Comparison of ENCODE assay signal across 1 cellular context in genomic region chr9:123360161-123361085, GRCh38.
TF ChIP-seq lines count a peak whose summit lies in the region.

No MANE protein-coding gene starts in this region.

TF ChIP-seq in K562, 482 proteins besides CTCF, POLR2A, EP300 and RAD21 (continued from another document and continues in another):
- peak in 1 of 3 experiments; percentile 58 for TF ChIP-seq YY1 (IDR thresholded peaks at IDR 0.05; ENCODE audit: borderline replicate concordance in 1 of 3, control insufficient read depth in 1 of 3, extremely low read depth in 1 of 3, insufficient read depth in 3 of 3, insufficient read length in 1 of 3, insufficient replicate concordance in 2 of 3, low read depth in 1 of 3, low read length in 2 of 3)
- peak in 1 of 2 experiments; percentile 89; a peak in 2 of 4 replicates for TF ChIP-seq CSDE1 (IDR thresholded peaks at IDR 0.05)
- no peak for TF ChIP-seq HDAC6 (IDR thresholded peaks at IDR 0.05; ENCODE audit: low read depth, low read length)
- no peak for TF ChIP-seq ZNF717 (CRISPR knock-in tag; IDR thresholded peaks at IDR 0.05)
- no peak for TF ChIP-seq SMAD1 (IDR thresholded peaks at IDR 0.05; ENCODE audit: low read depth, low read length, partially characterized antibody)
- TF ChIP-seq CC2D1A (IDR thresholded peaks at IDR 0.05): no peak
- no peak for TF ChIP-seq HBP1 (CRISPR knock-in tag; IDR thresholded peaks at IDR 0.05)
- TF ChIP-seq CCNT2 (IDR thresholded peaks at IDR 0.05; ENCODE audit: borderline replicate concordance, extremely low read depth, insufficient read length, low read depth, low read length): peak; percentile 94
- TF ChIP-seq LARP7 (IDR thresholded peaks at IDR 0.05): no peak
- no peak for TF ChIP-seq PHF21A (IDR thresholded peaks at IDR 0.05; ENCODE audit: borderline replicate concordance, low read depth)
- TF ChIP-seq TEAD4 (IDR thresholded peaks at IDR 0.05; ENCODE audit: low read length): peak; percentile 41; the same call in 1 of the 2 replicates
- no peak for TF ChIP-seq TEAD4 (CRISPR knock-in tag; IDR thresholded peaks at IDR 0.05; ENCODE audit: borderline replicate concordance)
- no peak for TF ChIP-seq ZNF280B (CRISPR knock-in tag; IDR thresholded peaks at IDR 0.05)
- no peak for TF ChIP-seq POU5F1 (IDR thresholded peaks at IDR 0.05; ENCODE audit: borderline replicate concordance, low read depth, low read length, partially characterized antibody)
- TF ChIP-seq STAT6 (CRISPR knock-in tag; IDR thresholded peaks at IDR 0.05): no peak
- TF ChIP-seq ZNF584 (CRISPR knock-in tag; IDR thresholded peaks at IDR 0.05; ENCODE audit: low read depth): 0 out of 2 replicates have a peak, but pooled peaks have one; percentile 55
- TF ChIP-seq SNIP1 (IDR thresholded peaks at IDR 0.05; ENCODE audit: low read depth): no peak
- TF ChIP-seq ZNF592 (IDR thresholded peaks at IDR 0.05): peak; percentile 58
- TF ChIP-seq KAT2B (IDR thresholded peaks at IDR 0.05; ENCODE audit: low read depth, low read length): no peak
- TF ChIP-seq TSC22D4 (tag; IDR thresholded peaks at IDR 0.05): no peak
- TF ChIP-seq IFI16 (CRISPR knock-in tag; IDR thresholded peaks at IDR 0.05): no peak
- TF ChIP-seq AFF4 (CRISPR knock-in tag; IDR thresholded peaks at IDR 0.05): no peak
- TF ChIP-seq CHCHD3 (CRISPR knock-in tag; IDR thresholded peaks at IDR 0.05): no peak
- TF ChIP-seq MYC (IDR thresholded peaks at IDR 0.05; ENCODE audit: low read depth, low read length): no peak; the same call in 1 of the 2 replicates
- no peak for TF ChIP-seq MYC (CRISPR knock-in tag; IDR thresholded peaks at IDR 0.05; ENCODE audit: borderline replicate concordance, low read depth)
- no peak for TF ChIP-seq HCFC1 (IDR thresholded peaks at IDR 0.05; ENCODE audit: low read depth, low read length)
- no peak for TF ChIP-seq ZNF785 (CRISPR knock-in tag; IDR thresholded peaks at IDR 0.05)
- no peak for TF ChIP-seq THAP7 (CRISPR knock-in tag; IDR thresholded peaks at IDR 0.05)
- TF ChIP-seq MEF2D (tag; conservative IDR thresholded peaks at IDR 0.05; ENCODE audit: low read depth): no peak
- no peak for TF ChIP-seq ZNF695 (CRISPR knock-in tag; IDR thresholded peaks at IDR 0.05)
- no peak for TF ChIP-seq FUS (optimal IDR thresholded peaks at IDR 0.05; ENCODE audit: low read depth, low read length)
- no peak for TF ChIP-seq ZNF75A (CRISPR knock-in tag; IDR thresholded peaks at IDR 0.05)
- no peak for TF ChIP-seq ZBTB9 (CRISPR knock-in tag; IDR thresholded peaks at IDR 0.05)
- no peak for TF ChIP-seq TBP (optimal IDR thresholded peaks at IDR 0.05; ENCODE audit: low read depth, low read length)
- no peak for TF ChIP-seq SRSF3 (IDR thresholded peaks at IDR 0.05; ENCODE audit: insufficient read depth, low read length)
- no peak for TF ChIP-seq PTBP1 (IDR thresholded peaks at IDR 0.05; ENCODE audit: low read depth, low read length)
- no peak for TF ChIP-seq ZBTB2 (IDR thresholded peaks at IDR 0.05)
- no peak for TF ChIP-seq BDP1 (IDR thresholded peaks at IDR 0.05; ENCODE audit: insufficient read depth, insufficient read length)
- no peak for TF ChIP-seq ZBTB17 (CRISPR knock-in tag; IDR thresholded peaks at IDR 0.05)
- no peak for TF ChIP-seq CCAR2 (IDR thresholded peaks at IDR 0.05; ENCODE audit: low read depth, low read length)
- TF ChIP-seq RBBP5 (IDR thresholded peaks at IDR 0.05; ENCODE audit: borderline replicate concordance, insufficient read depth, low read length, poor library complexity, severe bottlenecking): peak; percentile 35
- no peak for TF ChIP-seq HES1 (IDR thresholded peaks at IDR 0.05; ENCODE audit: low read depth)
- TF ChIP-seq ZBTB8A (IDR thresholded peaks at IDR 0.05; ENCODE audit: partially characterized antibody): no peak
- TF ChIP-seq HMGN3 (IDR thresholded peaks at IDR 0.05; ENCODE audit: borderline replicate concordance, extremely low read depth, insufficient read length, low read depth, low read length): peak; percentile 98
- TF ChIP-seq PCBP1 (IDR thresholded peaks at IDR 0.05; ENCODE audit: low read depth, low read length, poor library complexity, severe bottlenecking): peak; percentile 45
- TF ChIP-seq FOXK1 (CRISPR knock-in tag; IDR thresholded peaks at IDR 0.05; ENCODE audit: borderline replicate concordance): peak; percentile 63; the same call in 1 of the 2 replicates
- no peak for TF ChIP-seq HEY1 (CRISPR knock-in tag; IDR thresholded peaks at IDR 0.05; ENCODE audit: borderline replicate concordance)
- TF ChIP-seq TOE1 (IDR thresholded peaks at IDR 0.05; ENCODE audit: borderline replicate concordance): no peak
- no peak for TF ChIP-seq TOE1 (CRISPR knock-in tag; IDR thresholded peaks at IDR 0.05; ENCODE audit: borderline replicate concordance, low read depth)
- no peak for TF ChIP-seq ZNF561 (CRISPR knock-in tag; conservative IDR thresholded peaks at IDR 0.05)
